Comparison of ENCODE assay signal across 8 cellular contexts in genomic region chr3:125915792-125916375, GRCh38. TPM values are rescaled to one million over a fixed set of nuclear protein-coding genes. Genes with fewer than 3 reads are reported as not detected.
DNase-seq lines count a peak whose midpoint lies in the region; FAIRE-seq and TF ChIP-seq lines count a peak whose summit lies in the region.
"Not testable (repeated sequence)": the region's sequence is repeated elsewhere in the genome, so short reads cannot be mapped to it uniquely, and the experiment has no call there.

No MANE protein-coding gene starts in this region.

- not testable (repeated sequence) for H2BK12ac ChIP-seq in neuronal stem cell (ENCODE audit: low read length)

- H3K9ac ChIP-seq in neuronal stem cell (ENCODE audit: low read depth, low read length, poor library complexity) = not testable (repeated sequence)

- WGBS in neuronal stem cell (ENCODE audit: extremely low coverage in 2 of 2, insufficient read length in 2 of 2, insufficient replicate concordance in 1 of 2), 2 donors = no CpG with 5 or more reads among the region's 40 CpGs

- not testable (repeated sequence) for H2BK15ac ChIP-seq in neuronal stem cell (ENCODE audit: low read length)

- H3K4ac ChIP-seq in neuronal stem cell (ENCODE audit: low read length) = not testable (repeated sequence)

- H2AK5ac ChIP-seq in neuronal stem cell (ENCODE audit: low read depth, low read length) = not testable (repeated sequence)

- TF ChIP-seq CTCF in HFF-Myc (IDR thresholded peaks at IDR 0.05; ENCODE audit: low read depth, low read length, missing control alignments) = not testable (repeated sequence)

- peak overlapping the region; percentile 89 for H2AFZ ChIP-seq in neuronal stem cell (ENCODE audit: low read length)

- not testable (repeated sequence) for H3K18ac ChIP-seq in neuronal stem cell (ENCODE audit: low read length)

- peak overlapping the region; percentile 54; the same call in 1 of the 2 replicates for H3K27ac ChIP-seq in SJSA1
- not testable (repeated sequence) for H3K27ac ChIP-seq in neuronal stem cell (replicated peaks; ENCODE audit: low read length)

- not testable (repeated sequence) for H2BK5ac ChIP-seq in neuronal stem cell (ENCODE audit: low read length)

- H3K14ac ChIP-seq in neuronal stem cell (ENCODE audit: low read length) = not testable (repeated sequence)

- H4K91ac ChIP-seq in neuronal stem cell (ENCODE audit: low read depth, low read length, poor library complexity) = not testable (repeated sequence)

- H3K27me3 ChIP-seq in SJSA1 (replicated peaks); neuronal stem cell (ENCODE audit: control insufficient read depth in 3 of 3, insufficient read depth in 3 of 3, low read depth in 1 of 3, low read length in 3 of 3): not testable (repeated sequence)

- H3K4me3 ChIP-seq in HFF-Myc (replicated peaks; ENCODE audit: low read depth, low read length) = peak overlapping the region; percentile 52
- H3K4me3 ChIP-seq in SJSA1 = peak overlapping the region; percentile 48
- H3K4me3 ChIP-seq in neuronal stem cell (ENCODE audit: low read length in 2 of 2) = peak overlapping the region in 1 of 2 donors; percentile 82

- H3K23ac ChIP-seq in neuronal stem cell (ENCODE audit: low read depth, low read length, poor library complexity) = not testable (repeated sequence)

- peak; percentile 99 for FAIRE-seq in G401.6 (lab: Jason Lieb, UNC)

- H4K8ac ChIP-seq in neuronal stem cell (ENCODE audit: low read depth, low read length) = not testable (repeated sequence)

- not testable (repeated sequence) for H3K4me1 ChIP-seq in SJSA1 (replicated peaks); neuronal stem cell (ENCODE audit: control insufficient read depth in 2 of 2, insufficient read depth in 1 of 2, low read depth in 1 of 2, low read length in 2 of 2)

- not testable (repeated sequence) for H3K36me3 ChIP-seq in SJSA1; neuronal stem cell (replicated peaks in 1 of 2; ENCODE audit: control insufficient read depth in 2 of 2, insufficient read depth in 2 of 2, low read length in 2 of 2)

- DNase-seq in HFF-Myc (ENCODE audit: extremely low read depth, low read depth) (peak; percentile 89), MV-4-11 (lab: John Stamatoyannopoulos, UW) (peak; percentile 98), SJSA1 (ENCODE audit: low read depth in 1 of 2, low spot score in 2 of 2) (peak; percentile 98 to 99), foreskin melanocyte (peak; percentile 94), neuronal stem cell (ENCODE audit: low spot score) (peak; percentile 98), stromal cell of bone marrow (ENCODE audit: low read depth) (peak; percentile 93)
- DNase-seq in activated naive CD4-positive, alpha-beta T cell treated with Interleukin-2 at 50 U/mL for 16 hours = peak; percentile 100

- not testable (repeated sequence) for H3K79me1 ChIP-seq in neuronal stem cell (ENCODE audit: low read depth, low read length)

- H3K9me3 ChIP-seq in SJSA1 (replicated peaks); neuronal stem cell (replicated peaks in 1 of 2; ENCODE audit: control insufficient read depth in 2 of 2, insufficient read depth in 1 of 2, low read depth in 1 of 2, low read length in 2 of 2): not testable (repeated sequence)

- peak overlapping the region; percentile 66 for H3K4me2 ChIP-seq in neuronal stem cell (ENCODE audit: insufficient read depth, low read length, poor library complexity, severe bottlenecking)

- not testable (repeated sequence) for H2BK120ac ChIP-seq in neuronal stem cell (ENCODE audit: low read depth, low read length)

RNA-seq across cellular contexts. Expression of gene ROPN1B, which starts 53.1 kb away (rescaled TPM):
- not detected in 2 replicates for total RNA-seq in SJSA1 (2014; rRNA removed; shearing (Covaris generic))
- polyA plus RNA-seq in neuronal stem cell (2013, experiment 1 of 2) = 0.04 TPM
- not detected for polyA plus RNA-seq in neuronal stem cell (2013, experiment 2 of 2)
